Comparison of ENCODE assay signal across 11 cellular contexts in the genomic region with DNA sequence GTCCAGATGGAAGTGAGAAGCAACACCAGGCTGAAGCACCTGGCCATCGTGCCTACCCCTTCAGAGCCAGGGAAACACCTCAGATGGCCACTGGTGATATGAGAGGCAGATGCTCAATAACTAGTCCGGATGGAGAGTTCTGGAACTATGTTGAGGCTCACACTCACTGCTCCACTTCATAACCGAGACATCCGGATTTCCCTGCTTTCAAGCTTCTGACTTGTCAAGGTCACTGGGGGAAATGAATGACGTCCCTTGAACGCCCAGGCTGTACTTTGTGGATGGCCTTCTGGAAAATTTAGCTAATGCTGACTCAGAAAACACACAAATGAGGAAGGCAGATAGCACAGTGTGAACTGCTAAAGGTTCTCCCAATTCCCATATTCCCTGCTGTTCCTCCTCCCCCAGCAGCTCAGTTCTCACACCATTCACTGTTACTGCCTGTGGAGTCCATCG. TPM values are rescaled to one million over a fixed set of nuclear protein-coding genes. Genes with fewer than 3 reads are reported as not detected.
DNase-seq lines count a peak whose midpoint lies in the region; ATAC-seq and TF ChIP-seq lines count a peak whose summit lies in the region.
"Had no signal": no experiment of that assay in that cellular context is flagged by ENCODE, and none has a peak within 500 bp of the region (broad histone marks: within the 10 kb centered on the region; RNA-seq: fewer than 3 reads in every experiment).

Gene LYVE1 (minus strand): TSS at position 180 of the 456 bp plus-strand sequence. CDS start 133 bp downstream, at position 47.

- intact Hi-C loops in right lobe of liver (cut with DNase I) = no loop called here

- peak; percentile 17 for ATAC-seq in esophagus mucosa
- peak; percentile 76 to 87 (median 80) for ATAC-seq in right lobe of liver

- H3K9ac ChIP-seq in HUES48 (ENCODE audit: low read depth, low read length) = no peak within 1 kb of the TSS

- WGBS in right lobe of liver (ENCODE audit: insufficient coverage, low coverage, low lambda C conversion rate, missing lambda C conversion rate) = 37% methylated on average over 6 of the region's 7 CpGs

- peak within 1 kb of the TSS; percentile 25 for H3K27ac ChIP-seq in HUES48 (ENCODE audit: low read depth, low read length)
- peak within 1 kb of the TSS; percentile 51 to 56 (median 55) for H3K27ac ChIP-seq in right lobe of liver

- no peak within 1 kb of the TSS for H3K4me3 ChIP-seq in HUES48 (ENCODE audit: low read depth, low read length)
- peak within 1 kb of the TSS in 2 of 3 donors; percentile 6 to 43 for H3K4me3 ChIP-seq in right lobe of liver
- H3K4me3 ChIP-seq in skeletal muscle cell (ENCODE audit: low read depth, low read length) = no peak within 1 kb of the TSS

- H3K4me1 ChIP-seq in HUES48 (ENCODE audit: control insufficient read depth, insufficient read depth, low read length) = peaks cover 18% of the 10 kb centered on the region
- H3K4me1 ChIP-seq in right lobe of liver = no peaks in the 10 kb centered on the region

- TF ChIP-seq CTCF in right lobe of liver (IDR thresholded peaks at IDR 0.05) = no peak

- no peak for TF ChIP-seq POLR2A in right lobe of liver (IDR thresholded peaks at IDR 0.05)

- H3K9me3 ChIP-seq in HUES48 (ENCODE audit: control insufficient read depth, insufficient read depth, low read length) (no peaks in the 10 kb centered on the region), right lobe of liver (no peaks in the 10 kb centered on the region)

- DNase-seq in right lobe of liver (no peak), skeletal muscle cell (ENCODE audit: low read depth) (peak; percentile 56), foreskin melanocyte (no peak), OCI-M1 (lab: John Stamatoyannopoulos, UW) (no peak), SW480 (ENCODE audit: low spot score) (no peak)
- DNase-seq in stimulated activated CD4-positive, alpha-beta T cell treated with anti-CD3 and anti-CD28 coated beads, Interleukin-2, amount 100 ng/mL, for 48 hours = no peak
- DNase-seq: foreskin fibroblast, NCI-H226 had no signal

- H3K36me3 ChIP-seq in HUES48 (ENCODE audit: control insufficient read depth, insufficient read depth, low read length) (no peaks in the 10 kb centered on the region), right lobe of liver (no peaks in the 10 kb centered on the region)

- H3K27me3 ChIP-seq in HUES48 (ENCODE audit: control insufficient read depth, insufficient read depth, low read length) (no peaks in the 10 kb centered on the region), right lobe of liver (no peaks in the 10 kb centered on the region)

RNA-seq across cellular contexts. Expression of gene LYVE1, which starts in this region (rescaled TPM):
- total RNA-seq in esophagus mucosa (2.7 TPM), right lobe of liver (10 to 100 TPM in 5 of 6 experiments, 1 to 10 TPM in 1; 9.3 to 60.8 (median 28.3) TPM)
- total RNA-seq: bronchial epithelial cell had no signal

Comparison
In these comparisons a context has a peak if more than half of its experiments do, and no peak if none do; other contexts are left out.
1. H3K4me3 ChIP-seq: peak in right lobe of liver (2 of 3); none in HUES48 (single experiment) and skeletal muscle cell (single experiment).